ENCODE assay signal across 9 cellular contexts in genomic region chr16:74449470-74449869, GRCh38.
DNase-seq lines count a peak whose midpoint lies in the region; FAIRE-seq and TF ChIP-seq lines count a peak whose summit lies in the region.
"Had no signal": no experiment of that assay in that cellular context is flagged by ENCODE, and none has a peak within 500 bp of the region (broad histone marks: within the 10 kb centered on the region; RNA-seq: fewer than 3 reads in every experiment).

No MANE protein-coding gene starts in this region.

- DNase-seq in H54 (ENCODE audit: insufficient read length, low spot score) (peak; percentile 54), adipocyte (ENCODE audit: low read depth) (peak; percentile 43), iris pigment epithelial cell (ENCODE audit: low read depth) (peak; percentile 46), smooth muscle cell of the brain vasculature (ENCODE audit: low read depth, low spot score) (peak; percentile 24), T-helper 2 cell (no peak), dedifferentiated amniotic fluid mesenchymal stem cell (ENCODE audit: extremely low spot score) (no peak), substantia nigra (lab: John Stamatoyannopoulos, UW) (no peak)
- DNase-seq in effector CD4-positive, alpha-beta T cell: no peak
- DNase-seq: NCI-H524 had no signal

- H3K27ac ChIP-seq in substantia nigra (ENCODE audit: low read depth, low read length, poor library complexity, severe bottlenecking): no peak overlapping the region

- H3K4me1 ChIP-seq in adipocyte (ENCODE audit: control insufficient read depth, insufficient read depth, low read length): peaks cover 40% of the 10 kb centered on the region

- no peak for FAIRE-seq in H54 (lab: Jason Lieb, UNC)

- no peaks in the 10 kb centered on the region for H3K9me3 ChIP-seq in adipocyte (ENCODE audit: control insufficient read depth, low read length)

- H3K36me3 ChIP-seq in adipocyte (ENCODE audit: control insufficient read depth, insufficient read depth, low read length, severe bottlenecking): peaks cover 29% of the 10 kb centered on the region

- no peak for TF ChIP-seq POLR2A in H54 (IDR thresholded peaks at IDR 0.05; ENCODE audit: low read depth, low read length)

- no peaks in the 10 kb centered on the region for H3K27me3 ChIP-seq in adipocyte (replicated peaks; ENCODE audit: control insufficient read depth, insufficient read depth, low read length)

- peak overlapping the region; percentile 80 for H3K9ac ChIP-seq in adipocyte (ENCODE audit: low read length)

- peak overlapping the region; percentile 23 for H3K4me3 ChIP-seq in adipocyte (ENCODE audit: low read length)

Comparison
In these comparisons a context has a peak if more than half of its experiments do, and no peak if none do; other contexts are left out.
1. DNase-seq: peak in H54 (single experiment), adipocyte (single experiment), iris pigment epithelial cell (single experiment) and smooth muscle cell of the brain vasculature (single experiment); none in effector CD4-positive, alpha-beta T cell (single experiment), T-helper 2 cell (0 of 5), dedifferentiated amniotic fluid mesenchymal stem cell (single experiment) and substantia nigra (0 of 49).